9 cellular contexts compared by ENCODE assay signal in the genomic region with DNA sequence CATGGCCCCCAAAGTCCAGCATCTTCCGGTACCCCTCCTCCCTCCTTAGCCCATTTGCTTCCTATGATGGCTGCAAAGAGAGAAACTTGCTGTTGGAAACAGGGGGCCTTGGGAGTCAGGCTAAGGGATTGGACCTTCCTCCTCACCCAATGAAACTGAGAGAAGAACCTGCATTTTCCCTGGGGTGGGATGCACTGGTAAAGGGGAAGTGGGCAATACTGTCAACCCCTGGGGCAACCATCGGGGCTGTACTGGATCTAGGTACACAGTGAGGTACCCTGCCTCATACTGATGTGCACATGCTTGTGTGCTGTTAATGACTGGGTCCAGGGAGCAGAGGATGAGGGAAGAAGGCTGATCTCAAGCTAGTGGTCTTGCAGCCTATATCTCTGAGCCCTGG. TPM values are rescaled to one million over a fixed set of nuclear protein-coding genes. Genes with fewer than 3 reads are reported as not detected.
DNase-seq lines count a peak whose midpoint lies in the region; ATAC-seq, FAIRE-seq and TF ChIP-seq lines count a peak whose summit lies in the region.
"Had no signal": no experiment of that assay in that cellular context is flagged by ENCODE, and none has a peak within 500 bp of the region (broad histone marks: within the 10 kb centered on the region; RNA-seq: fewer than 3 reads in every experiment).

No MANE protein-coding gene starts in this region.

- H3K36me3 ChIP-seq in H1 (ENCODE audit: control insufficient read depth in 2 of 4, insufficient read depth in 4 of 4, low read length in 3 of 4) = no peaks in the 10 kb centered on the region

- H3K79me1 ChIP-seq in H1 (ENCODE audit: low read depth, low read length) = no peaks in the 10 kb centered on the region

- no peak for TF ChIP-seq EP300 in H1 (IDR thresholded peaks at IDR 0.05; ENCODE audit: borderline replicate concordance in 1 of 2, low read depth in 2 of 2, low read length in 2 of 2)

- H3K27ac ChIP-seq in H1 (ENCODE audit: low read depth, low read length) = no peak overlapping the region

- H2BK15ac ChIP-seq in H1 (ENCODE audit: low read length) = no peak overlapping the region

- peaks cover 0 to 6% (median under 1%) of the 10 kb centered on the region in 4 experiments; a peak in 2 of 7 replicates for H3K4me1 ChIP-seq in H1 (replicated peaks in 1 of 4; ENCODE audit: control insufficient read depth in 3 of 4, insufficient read depth in 4 of 4, low read length in 3 of 4)

- no peak overlapping the region for H2BK120ac ChIP-seq in H1 (replicated peaks; ENCODE audit: low read depth, low read length)

- no peak overlapping the region for H3K14ac ChIP-seq in H1 (ENCODE audit: insufficient read length)

- peak overlapping the region; percentile 86; the same call in 1 of the 2 replicates for H2BK20ac ChIP-seq in H1 (ENCODE audit: low read length)

- peak overlapping the region; percentile 5; the same call in 1 of the 2 replicates for H3K18ac ChIP-seq in H1 (ENCODE audit: extremely low read depth, low read length)

- peak; percentile 14 for ATAC-seq in GM18909 (IDR thresholded peaks at IDR 0.05; ENCODE audit: poor library complexity, unreplicated experiment)
- ATAC-seq in GM21528 (IDR thresholded peaks at IDR 0.05; ENCODE audit: low FRiP score, unreplicated experiment) = no peak
- ATAC-seq in GM21390 (IDR thresholded peaks at IDR 0.05; ENCODE audit: unreplicated experiment) = no peak

- CTCF ChIA-PET in H1 (lab: Charles Lee; ENCODE audit: partially characterized antibody) = interaction anchor here (0.7 to 5.1 kb wide), 25 partner anchors 8 to 362 kb away, joined by 3 to 49 read pairs (median 5); a partner anchor contains a TSS

- no peak for FAIRE-seq in H1 (lab: Jason Lieb, UNC)
- FAIRE-seq: kidney, TTC549 had no signal

- H3K23me2 ChIP-seq in H1 (ENCODE audit: low read depth, low read length) = no peaks in the 10 kb centered on the region

- H3K4me2 ChIP-seq in H1 (ENCODE audit: insufficient read depth in 1 of 2, low read depth in 2 of 2, low read length in 2 of 2) = no peak overlapping the region

- no peaks in the 10 kb centered on the region for H3K79me2 ChIP-seq in H1 (ENCODE audit: control insufficient read depth in 1 of 2, insufficient read depth in 2 of 2, low read length in 2 of 2)

- H2BK5ac ChIP-seq in H1 (ENCODE audit: low read depth, low read length) = no peak overlapping the region

- no peak overlapping the region for H3K4me3 ChIP-seq in H1 (ENCODE audit: extremely low read depth in 1 of 4, insufficient read depth in 2 of 4, low read depth in 3 of 4, low read length in 4 of 4)

- TF ChIP-seq POLR2A in H1 (IDR thresholded peaks at IDR 0.05; ENCODE audit: control extremely low read depth in 1 of 2, low read depth in 2 of 2, low read length in 2 of 2) = no peak

- no peak overlapping the region for H3K23ac ChIP-seq in H1 (ENCODE audit: insufficient read length)

- H4K91ac ChIP-seq in H1 (replicated peaks; ENCODE audit: insufficient read length, low read length) = no peak overlapping the region

- no peaks in the 10 kb centered on the region for H4K20me1 ChIP-seq in H1 (replicated peaks in 1 of 2; ENCODE audit: control insufficient read depth in 1 of 2, insufficient read depth in 2 of 2, low read length in 2 of 2)

- H3K4ac ChIP-seq in H1 (replicated peaks; ENCODE audit: insufficient read length, low read depth, low read length) = no peak overlapping the region

- no peak overlapping the region for H2AK5ac ChIP-seq in H1 (ENCODE audit: low read depth, low read length)

- POLR2A ChIA-PET in H1 (lab: Charles Lee; ENCODE audit: partially characterized antibody) = interaction anchor here (0.9 to 1.9 kb wide), 5 partner anchors 8 to 105 kb away, joined by 3 to 5 read pairs (median 4); a partner anchor contains a TSS

- no peak overlapping the region for H3K56ac ChIP-seq in H1 (replicated peaks; ENCODE audit: insufficient read length, low read depth, low read length)

- H3K9me3 ChIP-seq in H1 (ENCODE audit: insufficient read depth in 2 of 2, low read depth in 1 of 2, low read length in 1 of 2) = no peaks in the 10 kb centered on the region; a peak in 1 of 4 replicates

- 64% methylated on average over 2 of the region's 2 CpGs; no CpG with 5 or more reads in 1 of the 2 experiments for WGBS in H1 (ENCODE audit: extremely low coverage in 1 of 2, insufficient coverage in 1 of 2, insufficient read length in 1 of 2, insufficient replicate concordance in 2 of 2, low coverage in 1 of 2, low lambda C conversion rate in 2 of 2, missing lambda C conversion rate in 1 of 2), 2 experiments

- H2BK12ac ChIP-seq in H1 (ENCODE audit: low read depth, low read length) = no peak overlapping the region

- DNase-seq in H1 (ENCODE audit: low read depth in 1 of 2, low spot score in 2 of 2) = no peak
- DNase-seq: SIG-M5 had no signal

- H4K8ac ChIP-seq in H1 (ENCODE audit: extremely low read depth, insufficient read depth, low read length) = no peak overlapping the region

- peak overlapping the region; percentile 92; the same call in 1 of the 2 replicates for H2AFZ ChIP-seq in H1 (ENCODE audit: low read length)

- no peak for TF ChIP-seq CTCF in H1 (IDR thresholded peaks at IDR 0.05; ENCODE audit: control extremely low read depth in 1 of 3, insufficient read depth in 1 of 3, low read depth in 1 of 3, low read length in 3 of 3)

- H3K9ac ChIP-seq in H1 (replicated peaks in 1 of 4; ENCODE audit: extremely low read depth in 1 of 4, low read depth in 3 of 4, low read length in 3 of 4) = no peak overlapping the region

- H4K5ac ChIP-seq in H1 (ENCODE audit: insufficient read length, low read depth, low read length) = no peak overlapping the region

- TF ChIP-seq RAD21 in H1 (IDR thresholded peaks at IDR 0.05 in 1 of 2, conservative IDR thresholded peaks at IDR 0.05 in 1 of 2; ENCODE audit: low read depth in 2 of 2, low read length in 2 of 2) = no peak

- H3K27me3 ChIP-seq in H1 (replicated peaks in 1 of 4; ENCODE audit: control insufficient read depth in 3 of 4, extremely low read depth in 1 of 4, insufficient read depth in 3 of 4, low read length in 3 of 4) = no peaks in the 10 kb centered on the region

TF ChIP-seq in H1, 55 proteins besides CTCF, POLR2A, EP300 and RAD21:
- TF ChIP-seq KDM4A (IDR thresholded peaks at IDR 0.05; ENCODE audit: low read depth, low read length, severe bottlenecking) = no peak

RNA-seq across cellular contexts. Expression of a gene that starts 11.0 kb away (rescaled TPM):
- total RNA-seq in H1 (2021; fragmentation: NEBNext Ultra II Directional; extraction: Animal tissue kit (Norgen Biotek cat#: 25700)) = 46.4 and 46.7 TPM in 2 replicates
- 23.9 and 35.0 TPM in 2 replicates for polyA plus RNA-seq in H1 (2011; rRNA removed)
- polyA plus RNA-seq in H1 (2011; cell fraction: cytosol; rRNA removed) = 31.2 TPM
- polyA plus RNA-seq in H1 (2011; cell fraction: nucleus; rRNA removed) = 48.6 TPM
- polyA plus RNA-seq in H1 (2012, experiment 1 of 2) = 20.3 to 33.0 TPM (median 27.2 TPM) in 4 replicates
- polyA plus RNA-seq in H1 (2012, experiment 2 of 2) = 23.3 TPM
- polyA plus RNA-seq in H1 (2013, experiment 1 of 2) = 23.9 TPM
- 23.3 TPM for polyA plus RNA-seq in H1 (2013, experiment 2 of 2)
- polyA minus RNA-seq in H1 (2011; rRNA and poly(A)+ RNA removed) = 11.2 and 13.2 TPM in 2 replicates
- 19.1 TPM for polyA minus RNA-seq in H1 (2011; cell fraction: cytosol; rRNA and poly(A)+ RNA removed)
- polyA minus RNA-seq in H1 (2011; cell fraction: nucleus; rRNA and poly(A)+ RNA removed) = 24.3 TPM
- total RNA-seq: myocyte, renal cortical epithelial cell had no signal

RNA-seq across cellular contexts. Expression of a gene that starts 22.0 kb away (rescaled TPM):
- 70.1 and 70.9 TPM in 2 replicates for total RNA-seq in H1 (2021; fragmentation: NEBNext Ultra II Directional; extraction: Animal tissue kit (Norgen Biotek cat#: 25700))
- 134 and 162 TPM in 2 replicates for polyA plus RNA-seq in H1 (2011; rRNA removed)
- polyA plus RNA-seq in H1 (2011; cell fraction: cytosol; rRNA removed) = 149 TPM
- 1,259 TPM for polyA plus RNA-seq in H1 (2011; cell fraction: nucleus; rRNA removed)
- 88.4 to 117 TPM (median 102 TPM) in 4 replicates for polyA plus RNA-seq in H1 (2012, experiment 1 of 2)
- polyA plus RNA-seq in H1 (2012, experiment 2 of 2) = 65.4 TPM
- 65.1 TPM for polyA plus RNA-seq in H1 (2013, experiment 1 of 2)
- polyA plus RNA-seq in H1 (2013, experiment 2 of 2) = 60.0 TPM
- 116 and 124 TPM in 2 replicates for polyA minus RNA-seq in H1 (2011; rRNA and poly(A)+ RNA removed)
- polyA minus RNA-seq in H1 (2011; cell fraction: cytosol; rRNA and poly(A)+ RNA removed) = 57.8 TPM
- 206 TPM for polyA minus RNA-seq in H1 (2011; cell fraction: nucleus; rRNA and poly(A)+ RNA removed)

RNA-seq across cellular contexts. Expression of a gene that starts 33.5 kb away (rescaled TPM):
- 14.8 and 16.6 TPM in 2 replicates for total RNA-seq in H1 (2021; fragmentation: NEBNext Ultra II Directional; extraction: Animal tissue kit (Norgen Biotek cat#: 25700))
- 19.0 and 23.4 TPM in 2 replicates for polyA plus RNA-seq in H1 (2011; rRNA removed)
- 16.2 TPM for polyA plus RNA-seq in H1 (2011; cell fraction: cytosol; rRNA removed)
- 16.0 TPM for polyA plus RNA-seq in H1 (2011; cell fraction: nucleus; rRNA removed)
- polyA plus RNA-seq in H1 (2012, experiment 1 of 2) = 14.7 to 21.8 TPM (median 19.2 TPM) in 4 replicates
- 25.1 TPM for polyA plus RNA-seq in H1 (2012, experiment 2 of 2)
- 7.0 TPM for polyA plus RNA-seq in H1 (2013, experiment 1 of 2)
- 8.4 TPM for polyA plus RNA-seq in H1 (2013, experiment 2 of 2)
- polyA minus RNA-seq in H1 (2011; rRNA and poly(A)+ RNA removed) = 16.4 and 30.4 TPM in 2 replicates
- 6.2 TPM for polyA minus RNA-seq in H1 (2011; cell fraction: cytosol; rRNA and poly(A)+ RNA removed)
- polyA minus RNA-seq in H1 (2011; cell fraction: nucleus; rRNA and poly(A)+ RNA removed) = 14.0 TPM

RNA-seq across cellular contexts. Expression of a gene that starts 38.0 kb away (rescaled TPM):
- total RNA-seq in H1 (2021; fragmentation: NEBNext Ultra II Directional; extraction: Animal tissue kit (Norgen Biotek cat#: 25700)) = 27.0 and 28.6 TPM in 2 replicates
- 2.7 and 3.7 TPM in 2 replicates for polyA plus RNA-seq in H1 (2011; rRNA removed)
- 1.7 TPM for polyA plus RNA-seq in H1 (2011; cell fraction: cytosol; rRNA removed)
- 7.3 TPM for polyA plus RNA-seq in H1 (2011; cell fraction: nucleus; rRNA removed)
- polyA plus RNA-seq in H1 (2012, experiment 1 of 2) = 14.7 to 22.4 TPM (median 19.8 TPM) in 4 replicates
- 7.9 TPM for polyA plus RNA-seq in H1 (2012, experiment 2 of 2)
- polyA plus RNA-seq in H1 (2013, experiment 1 of 2) = 13.2 TPM
- 12.1 TPM for polyA plus RNA-seq in H1 (2013, experiment 2 of 2)
- polyA minus RNA-seq in H1 (2011; rRNA and poly(A)+ RNA removed) = 6.0 and 8.5 TPM in 2 replicates
- polyA minus RNA-seq in H1 (2011; cell fraction: cytosol; rRNA and poly(A)+ RNA removed) = 15.5 TPM
- polyA minus RNA-seq in H1 (2011; cell fraction: nucleus; rRNA and poly(A)+ RNA removed) = 13.7 TPM

RNA-seq across cellular contexts. Expression of a gene that starts 46.6 kb away (rescaled TPM):
- total RNA-seq in H1 (2021; fragmentation: NEBNext Ultra II Directional; extraction: Animal tissue kit (Norgen Biotek cat#: 25700)) = 0.44 and 1.1 TPM in 2 replicates
- 3.5 and 4.4 TPM in 2 replicates for polyA plus RNA-seq in H1 (2011; rRNA removed)
- polyA plus RNA-seq in H1 (2011; cell fraction: cytosol; rRNA removed) = 6.2 TPM
- polyA plus RNA-seq in H1 (2011; cell fraction: nucleus; rRNA removed) = 5.7 TPM
- 0.91 to 2.7 TPM (median 1.8 TPM) in 4 replicates for polyA plus RNA-seq in H1 (2012, experiment 1 of 2)
- 0.72 TPM for polyA plus RNA-seq in H1 (2012, experiment 2 of 2)
- 1.5 TPM for polyA plus RNA-seq in H1 (2013, experiment 1 of 2)
- polyA plus RNA-seq in H1 (2013, experiment 2 of 2) = 1.2 TPM
- 4.0 and 4.9 TPM in 2 replicates for polyA minus RNA-seq in H1 (2011; rRNA and poly(A)+ RNA removed)
- polyA minus RNA-seq in H1 (2011; cell fraction: cytosol; rRNA and poly(A)+ RNA removed) = 0.81 TPM
- polyA minus RNA-seq in H1 (2011; cell fraction: nucleus; rRNA and poly(A)+ RNA removed) = 7.5 TPM
